ENCODE assay signal across 9 cellular contexts in genomic region chr22:20567993-20568417, GRCh38.
DNase-seq lines count a peak whose midpoint lies in the region; ATAC-seq and TF ChIP-seq lines count a peak whose summit lies in the region.
"Had no signal": no experiment of that assay in that cellular context is flagged by ENCODE, and none has a peak within 500 bp of the region (broad histone marks: within the 10 kb centered on the region; RNA-seq: fewer than 3 reads in every experiment).

No MANE protein-coding gene starts in this region.

- H3K27ac ChIP-seq in fibroblast of lung (ENCODE audit: insufficient read depth, low read length) (peak overlapping the region; percentile 89), gastrocnemius medialis (peak overlapping the region; percentile 69 to 87 (median 78))

- H3K27me3 ChIP-seq in fibroblast of lung (ENCODE audit: control insufficient read depth, insufficient read depth, low read length), result no peaks in the 10 kb centered on the region
- H3K27me3 ChIP-seq in gastrocnemius medialis, result no peaks in the 10 kb centered on the region

- in situ Hi-C loops in gastrocnemius medialis (cut with MboI; ENCODE audit: low sequenced_read_pairs in 4 of 4), result loop anchor here in 1 of 4 donors (10.0 kb wide), 1 partner anchor 63 kb away; the partner anchor contains the start of gene MED15

- H3K4me2 ChIP-seq in fibroblast of lung (ENCODE audit: extremely low read depth, insufficient read depth, low read length), result no peak overlapping the region

- H3K79me2 ChIP-seq in fibroblast of lung (ENCODE audit: control insufficient read depth, insufficient read depth, low read length), result peaks cover 19% of the 10 kb centered on the region

- TF ChIP-seq CTCF in fibroblast of lung (conservative IDR thresholded peaks at IDR 0.05 in 1 of 2, IDR thresholded peaks at IDR 0.05 in 1 of 2; ENCODE audit: low read depth in 1 of 2, low read length in 2 of 2) (peak; percentile 56 to 57), gastrocnemius medialis (IDR thresholded peaks at IDR 0.05 in 4 of 5, conservative IDR thresholded peaks at IDR 0.05 in 1 of 5) (no peak)

- H3K36me3 ChIP-seq in fibroblast of lung (ENCODE audit: control insufficient read depth, insufficient read depth, low read length), result peaks cover 36% of the 10 kb centered on the region
- H3K36me3 ChIP-seq in gastrocnemius medialis, result peaks cover 0 to 66% of the 10 kb centered on the region in 2 donors

- H3K9me3 ChIP-seq in fibroblast of lung (ENCODE audit: control insufficient read depth, insufficient read depth, low read depth, low read length) (no peaks in the 10 kb centered on the region), gastrocnemius medialis (no peaks in the 10 kb centered on the region)

- TF ChIP-seq POLR2A in gastrocnemius medialis (IDR thresholded peaks at IDR 0.05), result no peak

- peak; percentile 72 for DNase-seq in EL
- DNase-seq in RPMI7951 (ENCODE audit: low read depth), result peak; percentile 57
- DNase-seq in fibroblast of lung (ENCODE audit: low read depth in 2 of 2), result peak in 1 of 2 donors; percentile 63
- no peak for DNase-seq in gastrocnemius medialis
- no peak for DNase-seq in dedifferentiated amniotic fluid mesenchymal stem cell (ENCODE audit: extremely low spot score)
- DNase-seq in UCSD-AML1 (lab: John Stamatoyannopoulos, UW; ENCODE audit: unreplicated experiment), result no peak

- H2AFZ ChIP-seq in fibroblast of lung (ENCODE audit: low read length), result no peak overlapping the region

- intact Hi-C loops in gastrocnemius medialis (cut with DNase I; ENCODE audit: low total_unique reads), result loop anchor here (2.0 kb wide), 1 partner anchor 73 kb away; the partner anchor contains the start of gene KLHL22

- no peak for ATAC-seq in gastrocnemius medialis
- no peak for ATAC-seq in HG03342 (IDR thresholded peaks at IDR 0.05; ENCODE audit: unreplicated experiment)
- ATAC-seq in HG03196 (IDR thresholded peaks at IDR 0.05; ENCODE audit: unreplicated experiment), result no peak

- H3K4me3 ChIP-seq in fibroblast of lung (replicated peaks in 1 of 4; ENCODE audit: control extremely low read depth in 1 of 4, insufficient read depth in 1 of 4, low read depth in 3 of 4, low read length in 4 of 4), result no peak overlapping the region
- H3K4me3 ChIP-seq in gastrocnemius medialis, result no peak overlapping the region
- H3K4me3 ChIP-seq: lung had no signal

- peak overlapping the region; percentile 60 for H3K9ac ChIP-seq in fibroblast of lung (ENCODE audit: insufficient read depth, low read length)

- H3K4me1 ChIP-seq in fibroblast of lung (ENCODE audit: control insufficient read depth, extremely low read depth, insufficient read depth, low read length), result peaks cover 44% of the 10 kb centered on the region
- peaks cover 12 to 20% of the 10 kb centered on the region in 2 donors for H3K4me1 ChIP-seq in gastrocnemius medialis

- no peaks in the 10 kb centered on the region for H4K20me1 ChIP-seq in fibroblast of lung (ENCODE audit: control insufficient read depth, extremely low read depth, insufficient read depth, low read length)

Comparison
In these comparisons a context has a peak if more than half of its experiments do, and no peak if none do; other contexts are left out.
1. DNase-seq: peak in EL (single experiment) and RPMI7951 (single experiment); none in gastrocnemius medialis (0 of 2), dedifferentiated amniotic fluid mesenchymal stem cell (single experiment) and UCSD-AML1 (single experiment).
2. CTCF ChIP-seq: peak in fibroblast of lung (2 of 2); none in gastrocnemius medialis (0 of 5).